In the genomic region with DNA sequence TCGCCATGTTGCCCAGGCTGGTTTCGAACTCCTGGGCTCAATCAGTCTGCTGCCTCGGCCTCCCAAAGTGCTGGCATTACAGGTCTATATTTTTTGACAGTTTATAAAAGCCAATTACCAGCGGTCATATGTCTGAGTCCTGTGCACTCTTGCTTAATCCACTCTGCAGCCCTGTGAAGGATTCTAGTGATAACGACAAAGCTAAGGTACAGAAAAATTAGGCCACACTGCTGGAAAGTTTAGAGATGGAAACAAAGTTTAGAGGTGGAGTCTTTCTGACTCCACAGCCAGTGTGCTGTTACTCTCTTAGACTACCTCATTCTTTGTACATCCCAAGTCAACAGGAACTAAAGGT, we compare ENCODE assay signal across 1 cellular context.
TF ChIP-seq lines count a peak whose summit lies in the region.

No MANE protein-coding gene starts in this region.

TF ChIP-seq in WTC11, 78 proteins besides CTCF, POLR2A, EP300 and RAD21 (continued from another document):
- TF ChIP-seq, protein P1, sequence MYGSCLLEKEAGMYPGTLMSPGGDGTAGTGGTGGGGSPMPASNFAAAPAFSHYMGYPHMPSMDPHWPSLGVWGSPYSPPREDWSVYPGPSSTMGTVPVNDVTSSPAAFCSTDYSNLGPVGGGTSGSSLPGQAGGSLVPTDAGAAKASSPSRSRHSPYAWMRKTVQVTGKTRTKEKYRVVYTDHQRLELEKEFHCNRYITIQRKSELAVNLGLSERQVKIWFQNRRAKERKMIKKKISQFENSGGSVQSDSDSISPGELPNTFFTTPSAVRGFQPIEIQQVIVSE (CRISPR knock-in tag; IDR thresholded peaks at IDR 0.05; ENCODE audit: borderline replicate concordance), result no peak
- TF ChIP-seq, protein P2, sequence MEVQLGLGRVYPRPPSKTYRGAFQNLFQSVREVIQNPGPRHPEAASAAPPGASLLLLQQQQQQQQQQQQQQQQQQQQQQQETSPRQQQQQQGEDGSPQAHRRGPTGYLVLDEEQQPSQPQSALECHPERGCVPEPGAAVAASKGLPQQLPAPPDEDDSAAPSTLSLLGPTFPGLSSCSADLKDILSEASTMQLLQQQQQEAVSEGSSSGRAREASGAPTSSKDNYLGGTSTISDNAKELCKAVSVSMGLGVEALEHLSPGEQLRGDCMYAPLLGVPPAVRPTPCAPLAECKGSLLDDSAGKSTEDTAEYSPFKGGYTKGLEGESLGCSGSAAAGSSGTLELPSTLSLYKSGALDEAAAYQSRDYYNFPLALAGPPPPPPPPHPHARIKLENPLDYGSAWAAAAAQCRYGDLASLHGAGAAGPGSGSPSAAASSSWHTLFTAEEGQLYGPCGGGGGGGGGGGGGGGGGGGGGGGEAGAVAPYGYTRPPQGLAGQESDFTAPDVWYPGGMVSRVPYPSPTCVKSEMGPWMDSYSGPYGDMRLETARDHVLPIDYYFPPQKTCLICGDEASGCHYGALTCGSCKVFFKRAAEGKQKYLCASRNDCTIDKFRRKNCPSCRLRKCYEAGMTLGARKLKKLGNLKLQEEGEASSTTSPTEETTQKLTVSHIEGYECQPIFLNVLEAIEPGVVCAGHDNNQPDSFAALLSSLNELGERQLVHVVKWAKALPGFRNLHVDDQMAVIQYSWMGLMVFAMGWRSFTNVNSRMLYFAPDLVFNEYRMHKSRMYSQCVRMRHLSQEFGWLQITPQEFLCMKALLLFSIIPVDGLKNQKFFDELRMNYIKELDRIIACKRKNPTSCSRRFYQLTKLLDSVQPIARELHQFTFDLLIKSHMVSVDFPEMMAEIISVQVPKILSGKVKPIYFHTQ (CRISPR knock-in tag; IDR thresholded peaks at IDR 0.05), result no peak
- TF ChIP-seq CBFB (CRISPR knock-in tag; IDR thresholded peaks at IDR 0.05; ENCODE audit: low read depth) (no peak), GTF2I (CRISPR knock-in tag; conservative IDR thresholded peaks at IDR 0.05) (no peak), KAT7 (CRISPR knock-in tag; IDR thresholded peaks at IDR 0.05; ENCODE audit: borderline replicate concordance) (no peak), ZNF263 (CRISPR knock-in tag; IDR thresholded peaks at IDR 0.05; ENCODE audit: low read depth) (no peak), NR1H2 (CRISPR knock-in tag; IDR thresholded peaks at IDR 0.05) (no peak)
- TF ChIP-seq, protein P3, sequence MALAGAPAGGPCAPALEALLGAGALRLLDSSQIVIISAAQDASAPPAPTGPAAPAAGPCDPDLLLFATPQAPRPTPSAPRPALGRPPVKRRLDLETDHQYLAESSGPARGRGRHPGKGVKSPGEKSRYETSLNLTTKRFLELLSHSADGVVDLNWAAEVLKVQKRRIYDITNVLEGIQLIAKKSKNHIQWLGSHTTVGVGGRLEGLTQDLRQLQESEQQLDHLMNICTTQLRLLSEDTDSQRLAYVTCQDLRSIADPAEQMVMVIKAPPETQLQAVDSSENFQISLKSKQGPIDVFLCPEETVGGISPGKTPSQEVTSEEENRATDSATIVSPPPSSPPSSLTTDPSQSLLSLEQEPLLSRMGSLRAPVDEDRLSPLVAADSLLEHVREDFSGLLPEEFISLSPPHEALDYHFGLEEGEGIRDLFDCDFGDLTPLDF (CRISPR knock-in tag; IDR thresholded peaks at IDR 0.05), result no peak
- TF ChIP-seq, protein P4, sequence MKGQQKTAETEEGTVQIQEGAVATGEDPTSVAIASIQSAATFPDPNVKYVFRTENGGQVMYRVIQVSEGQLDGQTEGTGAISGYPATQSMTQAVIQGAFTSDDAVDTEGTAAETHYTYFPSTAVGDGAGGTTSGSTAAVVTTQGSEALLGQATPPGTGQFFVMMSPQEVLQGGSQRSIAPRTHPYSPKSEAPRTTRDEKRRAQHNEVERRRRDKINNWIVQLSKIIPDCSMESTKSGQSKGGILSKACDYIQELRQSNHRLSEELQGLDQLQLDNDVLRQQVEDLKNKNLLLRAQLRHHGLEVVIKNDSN (CRISPR knock-in tag; IDR thresholded peaks at IDR 0.05), result no peak
- TF ChIP-seq, protein P5, sequence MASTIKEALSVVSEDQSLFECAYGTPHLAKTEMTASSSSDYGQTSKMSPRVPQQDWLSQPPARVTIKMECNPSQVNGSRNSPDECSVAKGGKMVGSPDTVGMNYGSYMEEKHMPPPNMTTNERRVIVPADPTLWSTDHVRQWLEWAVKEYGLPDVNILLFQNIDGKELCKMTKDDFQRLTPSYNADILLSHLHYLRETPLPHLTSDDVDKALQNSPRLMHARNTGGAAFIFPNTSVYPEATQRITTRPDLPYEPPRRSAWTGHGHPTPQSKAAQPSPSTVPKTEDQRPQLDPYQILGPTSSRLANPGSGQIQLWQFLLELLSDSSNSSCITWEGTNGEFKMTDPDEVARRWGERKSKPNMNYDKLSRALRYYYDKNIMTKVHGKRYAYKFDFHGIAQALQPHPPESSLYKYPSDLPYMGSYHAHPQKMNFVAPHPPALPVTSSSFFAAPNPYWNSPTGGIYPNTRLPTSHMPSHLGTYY (CRISPR knock-in tag; IDR thresholded peaks at IDR 0.05), result no peak
- TF ChIP-seq, protein P6, sequence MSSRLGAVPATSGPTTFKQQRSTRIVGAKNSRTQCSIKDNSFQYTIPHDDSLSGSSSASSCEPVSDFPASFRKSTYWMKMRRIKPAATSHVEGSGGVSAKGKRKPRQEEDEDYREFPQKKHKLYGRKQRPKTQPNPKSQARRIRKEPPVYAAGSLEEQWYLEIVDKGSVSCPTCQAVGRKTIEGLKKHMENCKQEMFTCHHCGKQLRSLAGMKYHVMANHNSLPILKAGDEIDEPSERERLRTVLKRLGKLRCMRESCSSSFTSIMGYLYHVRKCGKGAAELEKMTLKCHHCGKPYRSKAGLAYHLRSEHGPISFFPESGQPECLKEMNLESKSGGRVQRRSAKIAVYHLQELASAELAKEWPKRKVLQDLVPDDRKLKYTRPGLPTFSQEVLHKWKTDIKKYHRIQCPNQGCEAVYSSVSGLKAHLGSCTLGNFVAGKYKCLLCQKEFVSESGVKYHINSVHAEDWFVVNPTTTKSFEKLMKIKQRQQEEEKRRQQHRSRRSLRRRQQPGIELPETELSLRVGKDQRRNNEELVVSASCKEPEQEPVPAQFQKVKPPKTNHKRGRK (CRISPR knock-in tag; IDR thresholded peaks at IDR 0.05; ENCODE audit: borderline replicate concordance), result no peak
- TF ChIP-seq, protein P7, sequence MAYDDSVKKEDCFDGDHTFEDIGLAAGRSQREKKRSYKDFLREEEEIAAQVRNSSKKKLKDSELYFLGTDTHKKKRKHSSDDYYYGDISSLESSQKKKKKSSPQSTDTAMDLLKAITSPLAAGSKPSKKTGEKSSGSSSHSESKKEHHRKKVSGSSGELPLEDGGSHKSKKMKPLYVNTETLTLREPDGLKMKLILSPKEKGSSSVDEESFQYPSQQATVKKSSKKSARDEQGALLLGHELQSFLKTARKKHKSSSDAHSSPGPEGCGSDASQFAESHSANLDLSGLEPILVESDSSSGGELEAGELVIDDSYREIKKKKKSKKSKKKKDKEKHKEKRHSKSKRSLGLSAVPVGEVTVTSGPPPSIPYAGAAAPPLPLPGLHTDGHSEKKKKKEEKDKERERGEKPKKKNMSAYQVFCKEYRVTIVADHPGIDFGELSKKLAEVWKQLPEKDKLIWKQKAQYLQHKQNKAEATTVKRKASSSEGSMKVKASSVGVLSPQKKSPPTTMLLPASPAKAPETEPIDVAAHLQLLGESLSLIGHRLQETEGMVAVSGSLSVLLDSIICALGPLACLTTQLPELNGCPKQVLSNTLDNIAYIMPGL (CRISPR knock-in tag; IDR thresholded peaks at IDR 0.05), result no peak
